ENCODE assay signal across 13 cellular contexts in genomic region chr15:73941449-73941848, GRCh38. TPM values are rescaled to one million over a fixed set of nuclear protein-coding genes. Genes with fewer than 3 reads are reported as not detected.
A peak's percentile ranks its signal among the peaks of the same experiment; 100 is the strongest.
DNase-seq lines count a peak whose midpoint lies in the region; ATAC-seq and TF ChIP-seq lines count a peak whose summit lies in the region.
"Had no signal": no experiment of that assay in that cellular context is flagged by ENCODE, and none has a peak within 500 bp of the region (broad histone marks: within the 10 kb centered on the region; RNA-seq: fewer than 3 reads in every experiment).

No MANE protein-coding gene starts in this region.

- H3K4me3 ChIP-seq in heart right ventricle (no peak overlapping the region), ascending aorta (no peak overlapping the region)

- peaks cover 66% of the 10 kb centered on the region for H3K4me1 Mint-ChIP-seq in mesothelial cell of epicardium

- H3K36me3 ChIP-seq in heart right ventricle = peaks cover 0 to 10% (median 0%) of the 10 kb centered on the region in 9 donors
- H3K36me3 ChIP-seq in ascending aorta = peaks cover 6 to 10% of the 10 kb centered on the region in 2 donors

- ATAC-seq in heart right ventricle (no peak), Right ventricle myocardium inferior (no peak), GM18868 (IDR thresholded peaks at IDR 0.05; ENCODE audit: unreplicated experiment) (no peak), GM19397 (IDR thresholded peaks at IDR 0.05; ENCODE audit: unreplicated experiment) (no peak), GM19023 (IDR thresholded peaks at IDR 0.05; ENCODE audit: unreplicated experiment) (no peak)

- H3K9me3 Mint-ChIP-seq in mesothelial cell of epicardium = no peaks in the 10 kb centered on the region
- H3K9me3 Mint-ChIP-seq: activated T-cell treated with anti-CD3 and anti-CD28 coated beads, Interleukin-2, amount 50 U/mL, for 72 hours had no signal

- TF ChIP-seq CTCF in heart right ventricle (IDR thresholded peaks at IDR 0.05) (no peak), ascending aorta (IDR thresholded peaks at IDR 0.05) (no peak), mesothelial cell of epicardium (IDR thresholded peaks at IDR 0.05; ENCODE audit: unreplicated experiment) (no peak)

- H3K27me3 ChIP-seq in heart right ventricle (no peaks in the 10 kb centered on the region), ascending aorta (no peaks in the 10 kb centered on the region)

- DNase-seq in heart right ventricle (no peak), Right ventricle myocardium inferior (ENCODE audit: missing footprints) (no peak), ascending aorta (ENCODE audit: low spot score in 2 of 2) (no peak), mesothelial cell of epicardium (ENCODE audit: low spot score in 2 of 2, unreplicated experiment in 2 of 2) (no peak), DMS53 (lab: John Stamatoyannopoulos, UW) (no peak)
- DNase-seq: activated T-cell treated with anti-CD3 and anti-CD28 coated beads, Interleukin-2, amount 50 U/mL, for 72 hours; GF-D8; head of caudate nucleus; NCI-H187 had no signal

- H3K9me3 ChIP-seq in heart right ventricle (no peaks in the 10 kb centered on the region), ascending aorta (no peaks in the 10 kb centered on the region)

- no peak overlapping the region for H3K4me3 Mint-ChIP-seq in mesothelial cell of epicardium
- H3K4me3 Mint-ChIP-seq: activated T-cell treated with anti-CD3 and anti-CD28 coated beads, Interleukin-2, amount 50 U/mL, for 72 hours had no signal

- peaks cover 4% of the 10 kb centered on the region for H3K36me3 Mint-ChIP-seq in mesothelial cell of epicardium

- WGBS in heart right ventricle, 2 donors = 87 to 89% methylated on average over 3 of the region's 3 CpGs

- no peaks in the 10 kb centered on the region for H3K27me3 Mint-ChIP-seq in mesothelial cell of epicardium (ENCODE audit: low read depth)

- intact Hi-C loops in heart right ventricle (cut with DNase I) (loop anchor here in 1 of 10 donors (5.0 kb wide), 1 partner anchor 1061 kb away; no protein-coding TSS in a partner anchor), Right ventricle myocardium inferior (cut with DNase I) (no loop called here), ascending aorta (cut with DNase I) (no loop called here)

- H3K27ac Mint-ChIP-seq in mesothelial cell of epicardium = peak overlapping the region; percentile 89
- H3K27ac Mint-ChIP-seq: activated T-cell treated with anti-CD3 and anti-CD28 coated beads, Interleukin-2, amount 50 U/mL, for 72 hours had no signal

- H3K4me1 ChIP-seq in heart right ventricle (peaks cover 12 to 63% (median 27%) of the 10 kb centered on the region in 9 donors), ascending aorta (peaks cover 35 to 74% of the 10 kb centered on the region in 2 donors)

- H3K27ac ChIP-seq in heart right ventricle = peak overlapping the region in 7 of 10 donors; percentile 3 to 86 (median 44)
- H3K27ac ChIP-seq in ascending aorta = peak overlapping the region; percentile 90 to 93
- H3K27ac ChIP-seq: epithelial cell of prostate had no signal

RNA-seq across cellular contexts. Expression of gene LOXL1, which starts 15.2 kb away (rescaled TPM):
- total RNA-seq in heart right ventricle (10 to 100 TPM; 11.2 to 60.2 (median 26.3) TPM), Right ventricle myocardium inferior (15.9 TPM), ascending aorta (260 TPM), mesothelial cell of epicardium (62.9 to 69.0 TPM (median 68.6 TPM) in 3 replicates)
- polyA plus RNA-seq in heart right ventricle = 10 to 100 TPM; 41.4 to 66.6 TPM

RNA-seq across cellular contexts. Expression of gene STOML1, which starts 50.6 kb away (rescaled TPM):
- total RNA-seq in heart right ventricle (10 to 100 TPM; 21.1 to 38.4 (median 27.2) TPM), Right ventricle myocardium inferior (31.2 TPM), ascending aorta (15.3 TPM), mesothelial cell of epicardium (11.1 to 13.7 TPM (median 11.9 TPM) in 3 replicates)
- polyA plus RNA-seq in heart right ventricle = 10 to 100 TPM; 33.1 to 35.0 TPM

RNA-seq across cellular contexts. Expression of gene PML, which starts 53.1 kb away (rescaled TPM):
- total RNA-seq in heart right ventricle = 10 to 100 TPM; 17.9 to 50.1 (median 22.5) TPM
- polyA plus RNA-seq in heart right ventricle = 10 to 100 TPM; 18.4 to 32.0 TPM
- total RNA-seq in Right ventricle myocardium inferior = 22.3 TPM
- 227 TPM for total RNA-seq in ascending aorta
- total RNA-seq in mesothelial cell of epicardium = 41.2 to 45.3 TPM (median 43.6 TPM) in 3 replicates
